26 cellular contexts compared by ENCODE assay signal in the genomic region with DNA sequence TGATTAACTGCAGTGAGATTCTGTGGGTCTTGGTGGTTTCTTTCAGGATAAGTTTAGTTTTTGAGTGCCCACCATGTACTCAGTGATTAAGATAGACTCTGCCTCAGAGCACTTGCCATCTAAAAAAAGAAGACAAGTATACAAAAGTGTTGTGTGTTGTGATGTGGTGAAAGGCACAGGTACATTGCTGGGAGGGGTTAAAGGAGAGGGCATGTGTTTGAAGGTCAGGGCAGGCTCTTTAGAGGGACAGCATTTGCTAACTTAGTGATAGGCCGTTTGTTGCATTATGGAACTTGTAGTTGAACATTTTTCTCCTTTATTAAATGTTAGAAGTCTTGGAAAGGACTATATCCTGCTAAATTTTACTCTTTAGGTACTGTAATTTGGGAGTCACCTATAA. TPM values are rescaled to one million over a fixed set of nuclear protein-coding genes. Genes with fewer than 3 reads are reported as not detected.
DNase-seq lines count a peak whose midpoint lies in the region; ATAC-seq and TF ChIP-seq lines count a peak whose summit lies in the region.
"Had no signal": no experiment of that assay in that cellular context is flagged by ENCODE, and none has a peak within 500 bp of the region (broad histone marks: within the 10 kb centered on the region; RNA-seq: fewer than 3 reads in every experiment).

No MANE protein-coding gene starts in this region.

- peaks cover 93% of the 10 kb centered on the region for H3K36me3 ChIP-seq in GM23338 (ENCODE audit: insufficient read depth)
- H3K36me3 ChIP-seq: ovary had no signal

- no peaks in the 10 kb centered on the region; the same call in 1 of the 2 replicates for H3K4me1 ChIP-seq in GM23338 (ENCODE audit: insufficient read depth)
- H3K4me1 ChIP-seq: Caco-2, testis had no signal

- H3K4me3 Mint-ChIP-seq in GM23338: no peak overlapping the region
- H3K4me3 Mint-ChIP-seq in activated naive CD8-positive, alpha-beta T cell treated with anti-CD3 and anti-CD28 coated beads, Interleukin-2, amount 50 U/mL, for 24 hours: no peak overlapping the region
- no peak overlapping the region for H3K4me3 Mint-ChIP-seq in stimulated activated memory B cell treated with anti-CD40 and anti-IgM and Interleukin-4, amounts not matched to agents 10 μg/mL and 1 μg/mL and 100 μg/mL, for 72 hours
- H3K4me3 Mint-ChIP-seq: activated B cell treated with CpG ODN at 0.5 μM for 24 hours, brain had no signal

- H3F3A ChIP-seq in GM23338 (replicated peaks; ENCODE audit: low read depth): peaks cover 55% of the 10 kb centered on the region

- DNase-seq in Right ventricle myocardium superior (no peak), cardiac septum (ENCODE audit: low spot score) (no peak), GM23338 (ENCODE audit: low spot score) (no peak), amygdala (lab: John Stamatoyannopoulos, UW) (no peak)
- no peak for DNase-seq in activated naive CD8-positive, alpha-beta T cell treated with anti-CD3 and anti-CD28 coated beads, Interleukin-2, amount 50 U/mL, for 24 hours
- DNase-seq: activated B cell treated with CpG ODN at 0.5 μM for 24 hours; activated CD8-positive, alpha-beta memory T cell treated with anti-CD3 and anti-CD28 coated beads, Interleukin-2, amount 50 U/mL, for 4 hours; Caco-2; DMS53; H7; left colon; MM.1S; NCI-H1105 treated with DMSO at 0.1 percent for 48 hours; NCI-H187 treated with DMSO at 0.1 percent for 48 hours; NCI-H2171; NCI-H510A; ovary; stimulated activated naive CD8-positive, alpha-beta T cell treated with anti-CD3 and anti-CD28 coated beads, Interleukin-15, Interleukin-2, amounts not matched to agents 100 U/mL and 50 U/mL, for 24 hours; T-helper 1 cell; testis had no signal

- TF ChIP-seq CTCF in GM23338 (conservative IDR thresholded peaks at IDR 0.05; ENCODE audit: low read depth in 2 of 2): no peak

- peaks cover 4% of the 10 kb centered on the region for H3K27me3 Mint-ChIP-seq in GM23338 (ENCODE audit: insufficient read depth, low read depth, poor library complexity)
- H3K27me3 Mint-ChIP-seq in activated naive CD8-positive, alpha-beta T cell treated with anti-CD3 and anti-CD28 coated beads, Interleukin-2, amount 50 U/mL, for 24 hours: no peaks in the 10 kb centered on the region
- no peaks in the 10 kb centered on the region for H3K27me3 Mint-ChIP-seq in stimulated activated memory B cell treated with anti-CD40 and anti-IgM and Interleukin-4, amounts not matched to agents 10 μg/mL and 1 μg/mL and 100 μg/mL, for 72 hours
- H3K27me3 Mint-ChIP-seq: activated B cell treated with CpG ODN at 0.5 μM for 24 hours, brain had no signal

- H3K9me2 ChIP-seq in GM23338 (ENCODE audit: insufficient read depth): no peaks in the 10 kb centered on the region

- no peak overlapping the region for H2AFZ ChIP-seq in GM23338

- H3K9me3 Mint-ChIP-seq in GM23338: no peaks in the 10 kb centered on the region
- H3K9me3 Mint-ChIP-seq in activated naive CD8-positive, alpha-beta T cell treated with anti-CD3 and anti-CD28 coated beads, Interleukin-2, amount 50 U/mL, for 24 hours: no peaks in the 10 kb centered on the region
- no peaks in the 10 kb centered on the region for H3K9me3 Mint-ChIP-seq in stimulated activated memory B cell treated with anti-CD40 and anti-IgM and Interleukin-4, amounts not matched to agents 10 μg/mL and 1 μg/mL and 100 μg/mL, for 72 hours
- H3K9me3 Mint-ChIP-seq: activated B cell treated with CpG ODN at 0.5 μM for 24 hours; activated T-helper 2 cell treated with anti-CD3 and anti-CD28 coated beads, Interferon-gamma antibody, Interleukin-2, Interleukin-4, amounts not matched to agents 10 μg/mL and 5 μg/mL and 100 μg/mL, durations not matched to agents 14 hours and 24 hours and 36 hours; brain had no signal

- no peak overlapping the region; the same call in 1 of the 2 replicates for H3K27ac Mint-ChIP-seq in GM23338
- H3K27ac Mint-ChIP-seq in activated naive CD8-positive, alpha-beta T cell treated with anti-CD3 and anti-CD28 coated beads, Interleukin-2, amount 50 U/mL, for 24 hours: peak overlapping the region; percentile 15
- peak overlapping the region; percentile 25 for H3K27ac Mint-ChIP-seq in stimulated activated memory B cell treated with anti-CD40 and anti-IgM and Interleukin-4, amounts not matched to agents 10 μg/mL and 1 μg/mL and 100 μg/mL, for 72 hours
- H3K27ac Mint-ChIP-seq: activated B cell treated with CpG ODN at 0.5 μM for 24 hours; activated T-helper 2 cell treated with anti-CD3 and anti-CD28 coated beads, Interferon-gamma antibody, Interleukin-2, Interleukin-4, amounts not matched to agents 10 μg/mL and 5 μg/mL and 100 μg/mL, durations not matched to agents 14 hours and 24 hours and 36 hours had no signal

- no peak overlapping the region for H3K4me3 ChIP-seq in GM23338
- H3K4me3 ChIP-seq: ovary, testis, vagina had no signal

- H3K36me3 Mint-ChIP-seq in GM23338 (ENCODE audit: low read depth): peaks cover 94% of the 10 kb centered on the region
- peaks cover 80% of the 10 kb centered on the region for H3K36me3 Mint-ChIP-seq in activated naive CD8-positive, alpha-beta T cell treated with anti-CD3 and anti-CD28 coated beads, Interleukin-2, amount 50 U/mL, for 24 hours (ENCODE audit: low read depth)
- H3K36me3 Mint-ChIP-seq in stimulated activated memory B cell treated with anti-CD40 and anti-IgM and Interleukin-4, amounts not matched to agents 10 μg/mL and 1 μg/mL and 100 μg/mL, for 72 hours: peaks cover 56% of the 10 kb centered on the region

- peaks cover 71% of the 10 kb centered on the region for H4K20me1 ChIP-seq in GM23338 (replicated peaks; ENCODE audit: insufficient read depth)

- ATAC-seq in Right ventricle myocardium superior (ENCODE audit: poor library complexity) (peak; percentile 63), GM23338 (no peak), HG02588 (IDR thresholded peaks at IDR 0.05; ENCODE audit: unreplicated experiment) (no peak)
- no peak for ATAC-seq in activated naive CD8-positive, alpha-beta T cell treated with anti-CD3 and anti-CD28 coated beads, Interleukin-2, amount 50 U/mL, for 24 hours
- no peak for ATAC-seq in stimulated activated memory B cell treated with anti-CD40 and anti-IgM and Interleukin-4, amounts not matched to agents 10 μg/mL and 1 μg/mL and 100 μg/mL, for 72 hours
- ATAC-seq: left colon; stimulated activated naive CD8-positive, alpha-beta T cell treated with anti-CD3 and anti-CD28 coated beads, Interleukin-15, Interleukin-2, amounts not matched to agents 100 U/mL and 50 U/mL, for 24 hours had no signal

- intact Hi-C loops in Right ventricle myocardium superior (cut with DNase I) (no loop called here), cardiac septum (cut with DNase I) (no loop called here)

- peaks cover 91% of the 10 kb centered on the region for H3K79me2 ChIP-seq in GM23338 (replicated peaks; ENCODE audit: insufficient read depth)

- H3K27me3 ChIP-seq in GM23338 (ENCODE audit: insufficient read depth): no peaks in the 10 kb centered on the region
- H3K27me3 ChIP-seq: ovary, testis, vagina had no signal

- H3K27ac ChIP-seq in GM23338 (ENCODE audit: low read depth): 0 out of 2 replicates have a peak overlapping the region, but pooled peaks have one; percentile 52
- H3K27ac ChIP-seq: ovary, skin epidermis, testis, vagina had no signal

- peaks cover 9% of the 10 kb centered on the region; the same call in 2 of the 3 replicates for H3K4me1 Mint-ChIP-seq in GM23338
- H3K4me1 Mint-ChIP-seq in activated naive CD8-positive, alpha-beta T cell treated with anti-CD3 and anti-CD28 coated beads, Interleukin-2, amount 50 U/mL, for 24 hours: peaks cover 12% of the 10 kb centered on the region
- H3K4me1 Mint-ChIP-seq in stimulated activated memory B cell treated with anti-CD40 and anti-IgM and Interleukin-4, amounts not matched to agents 10 μg/mL and 1 μg/mL and 100 μg/mL, for 72 hours: peaks cover 5% of the 10 kb centered on the region
- H3K4me1 Mint-ChIP-seq: activated B cell treated with CpG ODN at 0.5 μM for 24 hours, brain had no signal

- no peak overlapping the region for H3K4me2 ChIP-seq in GM23338

TF ChIP-seq in GM23338, 12 proteins besides CTCF, POLR2A, EP300 and RAD21 (continues in another document):
- TF ChIP-seq STAT1 (IDR thresholded peaks at IDR 0.05; ENCODE audit: unreplicated experiment) (no peak), POLR2AphosphoS5 (IDR thresholded peaks at IDR 0.05; ENCODE audit: low read depth) (no peak), JUNB (IDR thresholded peaks at IDR 0.05; ENCODE audit: unreplicated experiment) (no peak)
- TF ChIP-seq, protein P1, sequence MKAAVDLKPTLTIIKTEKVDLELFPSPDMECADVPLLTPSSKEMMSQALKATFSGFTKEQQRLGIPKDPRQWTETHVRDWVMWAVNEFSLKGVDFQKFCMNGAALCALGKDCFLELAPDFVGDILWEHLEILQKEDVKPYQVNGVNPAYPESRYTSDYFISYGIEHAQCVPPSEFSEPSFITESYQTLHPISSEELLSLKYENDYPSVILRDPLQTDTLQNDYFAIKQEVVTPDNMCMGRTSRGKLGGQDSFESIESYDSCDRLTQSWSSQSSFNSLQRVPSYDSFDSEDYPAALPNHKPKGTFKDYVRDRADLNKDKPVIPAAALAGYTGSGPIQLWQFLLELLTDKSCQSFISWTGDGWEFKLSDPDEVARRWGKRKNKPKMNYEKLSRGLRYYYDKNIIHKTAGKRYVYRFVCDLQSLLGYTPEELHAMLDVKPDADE (IDR thresholded peaks at IDR 0.05): no peak

RNA-seq across cellular contexts. Expression of a gene that starts 26.5 kb away (rescaled TPM):
- total RNA-seq in Right ventricle myocardium superior: 129 TPM
- 159 TPM for total RNA-seq in cardiac septum
- total RNA-seq in GM23338 (2014; rRNA removed; shearing (Covaris generic)): 289 and 316 TPM in 2 replicates
- 202 and 203 TPM in 2 replicates for polyA plus RNA-seq in GM23338 (2016; fragmentation: Nextera tagmentation; extraction: Ambion mirVana)

RNA-seq across cellular contexts. Expression of a gene that starts 26.7 kb away (rescaled TPM):
- 49.1 TPM for total RNA-seq in Right ventricle myocardium superior
- total RNA-seq in cardiac septum: 36.3 TPM
- total RNA-seq in GM23338 (2014; rRNA removed; shearing (Covaris generic)): 38.1 and 46.9 TPM in 2 replicates
- 23.9 and 28.8 TPM in 2 replicates for polyA plus RNA-seq in GM23338 (2016; fragmentation: Nextera tagmentation; extraction: Ambion mirVana)
